In genomic region chr11:127202105-127202504, GRCh38 we compare ENCODE assay signal across 11 cellular contexts.
"Had no signal": no experiment of that assay in that cellular context is flagged by ENCODE, and none has a peak within 500 bp of the region (broad histone marks: within the 10 kb centered on the region; RNA-seq: fewer than 3 reads in every experiment).

No MANE protein-coding gene starts in this region.

- H3K36me3 ChIP-seq: HAP-1 had no signal

- H3K4me2 ChIP-seq: GM23338 had no signal

- H2AFZ ChIP-seq: GM23248, GM23338 had no signal

- H3K9me3 ChIP-seq: HAP-1 had no signal

- DNase-seq: GM23248, GOT3, H7, H9, HCEC 1CT, HFFc6 had no signal

- H3K4me3 ChIP-seq: GM23248, GM23338, HAP-1 had no signal

- H3K27ac ChIP-seq: GM23248 had no signal

- H3K4me1 ChIP-seq: HAP-1 had no signal

- FAIRE-seq: H1, H54 had no signal

- H3K9ac ChIP-seq: GM23248 had no signal

- ATAC-seq: GM23338, HCT116 had no signal
